ENCODE assay signal across 8 cellular contexts in the genomic region with DNA sequence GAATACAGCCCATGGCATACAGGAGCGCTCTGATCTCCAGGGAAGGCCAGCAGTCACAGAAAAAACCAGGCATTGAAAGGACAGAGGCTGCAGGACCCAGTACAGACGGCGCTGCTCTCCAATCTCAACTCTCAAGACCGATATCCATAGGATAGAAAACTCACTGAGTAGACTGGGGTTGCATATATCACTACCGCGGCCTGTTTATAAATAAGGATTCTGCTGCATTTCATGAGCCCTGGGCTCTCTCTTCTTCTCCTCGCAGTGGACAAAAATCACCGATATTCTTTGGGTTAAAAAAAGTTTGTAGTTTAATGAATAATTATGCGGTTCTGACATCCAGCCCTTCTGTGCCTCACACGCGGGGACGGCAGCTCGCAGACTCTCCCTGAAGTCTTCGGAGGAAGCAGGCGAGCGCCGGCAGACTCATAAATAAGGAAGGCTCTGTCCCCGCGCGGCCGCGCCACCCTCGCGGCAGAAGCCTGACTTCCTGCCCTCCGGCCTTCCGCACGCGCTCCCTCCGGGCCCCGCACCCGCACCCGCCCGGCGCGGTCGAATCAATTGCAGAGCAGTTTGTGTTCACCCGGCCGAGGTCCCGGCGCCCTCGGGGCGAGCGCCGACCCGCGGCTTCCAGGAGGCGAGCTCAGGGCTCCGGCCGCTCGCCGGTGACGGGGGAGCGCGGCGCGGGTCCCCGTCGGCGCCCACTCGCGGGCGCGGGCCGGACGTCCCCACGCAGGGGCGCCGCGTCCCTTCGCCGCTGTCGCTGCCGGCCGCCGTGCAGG. TPM values are rescaled to one million over a fixed set of nuclear protein-coding genes. Genes with fewer than 3 reads are reported as not detected.
A peak's percentile ranks its signal among the peaks of the same experiment; 100 is the strongest.
DNase-seq lines count a peak whose midpoint lies in the region; ATAC-seq, FAIRE-seq and TF ChIP-seq lines count a peak whose summit lies in the region.

A gene with protein sequence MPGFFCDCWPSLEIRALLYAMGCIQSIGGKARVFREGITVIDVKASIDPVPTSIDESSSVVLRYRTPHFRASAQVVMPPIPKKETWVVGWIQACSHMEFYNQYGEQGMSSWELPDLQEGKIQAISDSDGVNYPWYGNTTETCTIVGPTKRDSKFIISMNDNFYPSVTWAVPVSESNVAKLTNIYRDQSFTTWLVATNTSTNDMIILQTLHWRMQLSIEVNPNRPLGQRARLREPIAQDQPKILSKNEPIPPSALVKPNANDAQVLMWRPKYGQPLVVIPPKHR (minus strand): TSS at position 404 of the 782 bp plus-strand sequence. CDS start 331 bp downstream, at position 73.

- no peak within 1 kb of the TSS for H4K5ac ChIP-seq in H9 (ENCODE audit: insufficient read length, low read depth, low read length)

- no peaks in the 10 kb centered on the region for H3K9me3 ChIP-seq in H9 (ENCODE audit: control insufficient read depth, low read depth, low read length)
- no peaks in the 10 kb centered on the region for H3K9me3 ChIP-seq in RWPE2 (ENCODE audit: severe bottlenecking)
- H3K9me3 ChIP-seq in HepG2 (ENCODE audit: low read length): no peaks in the 10 kb centered on the region

- TF ChIP-seq POLR2A in HepG2 (IDR thresholded peaks at IDR 0.05; ENCODE audit: insufficient read depth in 1 of 2, low read depth in 2 of 2, low read length in 2 of 2): no peak

- H4K8ac ChIP-seq in H9 (replicated peaks; ENCODE audit: insufficient read length, low read depth, low read length): no peak within 1 kb of the TSS

- H3K56ac ChIP-seq in H9 (ENCODE audit: insufficient read length, low read depth, low read length): no peak within 1 kb of the TSS

- H3K4me3 ChIP-seq in RWPE2 (ENCODE audit: severe bottlenecking): peak within 1 kb of the TSS; percentile 61
- peak within 1 kb of the TSS; percentile 33 for H3K4me3 ChIP-seq in bronchial epithelial cell (ENCODE audit: low read depth, low read length)
- H3K4me3 ChIP-seq in HepG2 (replicated peaks in 1 of 3; ENCODE audit: insufficient read depth in 1 of 3, low read depth in 2 of 3, low read length in 3 of 3): peak within 1 kb of the TSS; percentile 52 to 68 (median 57)

- CTCF ChIA-PET in HepG2 (lab: Yijun Ruan, JAX; ENCODE audit: low intra/inter-chr PET ratio, low total read pairs): no interaction called here

- H3K4me1 ChIP-seq in H9 (ENCODE audit: insufficient read depth, low read length) (0 out of 2 replicates have a peak, but pooled peaks cover 3% of the 10 kb centered on the region), RWPE2 (ENCODE audit: insufficient read depth, poor library complexity, severe bottlenecking) (no peaks in the 10 kb centered on the region), HepG2 (ENCODE audit: insufficient read depth, low read length) (peaks cover 45% of the 10 kb centered on the region)

- peaks cover 39% of the 10 kb centered on the region for H3K27me3 Mint-ChIP-seq in H9 (ENCODE audit: low read depth)

- TF ChIP-seq CTCF in H9 (conservative IDR thresholded peaks at IDR 0.05): no peak; the same call in 2 of the 3 replicates
- TF ChIP-seq CTCF in RWPE2 (IDR thresholded peaks at IDR 0.05; ENCODE audit: poor library complexity, severe bottlenecking): no peak
- no peak for TF ChIP-seq CTCF in bronchial epithelial cell (IDR thresholded peaks at IDR 0.05; ENCODE audit: insufficient read depth, low read length, severe bottlenecking)
- TF ChIP-seq CTCF in HepG2 (CRISPR knock-in tag; IDR thresholded peaks at IDR 0.05): peak; percentile 23; the same call in 1 of the 2 replicates

- POLR2A ChIA-PET in HepG2 (lab: Yijun Ruan, JAX): no interaction called here

- peaks cover 20 to 38% of the 10 kb centered on the region in 2 experiments for H3K4me1 Mint-ChIP-seq in H9

- H3K27ac ChIP-seq in H9 (ENCODE audit: insufficient read length, low read depth, low read length): no peak within 1 kb of the TSS
- H3K27ac ChIP-seq in RWPE2 (ENCODE audit: poor library complexity, severe bottlenecking): no peak within 1 kb of the TSS
- H3K27ac ChIP-seq in HepG2 (ENCODE audit: extremely low read length, insufficient read depth, low read length): no peak within 1 kb of the TSS
- H3K27ac ChIP-seq in substantia nigra (ENCODE audit: low read depth, low read length, poor library complexity, severe bottlenecking): peak within 1 kb of the TSS; percentile 69

- no peak within 1 kb of the TSS for H3K18ac ChIP-seq in H9 (ENCODE audit: insufficient read length, low read depth, low read length)

- H2BK120ac ChIP-seq in H9 (ENCODE audit: low read depth, low read length, poor library complexity, severe bottlenecking): no peak within 1 kb of the TSS

- no peak within 1 kb of the TSS for H2BK20ac ChIP-seq in H9 (ENCODE audit: low read depth, low read length, poor library complexity, severe bottlenecking)

- TF ChIP-seq EP300 in HepG2 (IDR thresholded peaks at IDR 0.05; ENCODE audit: low read depth in 2 of 2, low read length in 2 of 2) (no peak), HepG2 (CRISPR knock-in tag; IDR thresholded peaks at IDR 0.05; ENCODE audit: borderline replicate concordance) (no peak)

- intact Hi-C loops in HepG2 (cut with micrococcal nuclease; ENCODE audit: unreplicated experiment): loop anchor here (5.0 to 10.0 kb wide), 2 partner anchors 49 to 99 kb away; no protein-coding TSS in a partner anchor

- ATAC-seq in RWPE2 (ENCODE audit: low read depth) (no peak), HepG2 (no peak), GM18520 (IDR thresholded peaks at IDR 0.05; ENCODE audit: unreplicated experiment) (no peak)

- no peak within 1 kb of the TSS for H4K91ac ChIP-seq in H9 (ENCODE audit: insufficient read length, low read depth, low read length)

- no peak for TF ChIP-seq RAD21 in HepG2 (CRISPR knock-in tag; IDR thresholded peaks at IDR 0.05)

- H3K9ac ChIP-seq in H9 (ENCODE audit: extremely low read depth, insufficient read length, low read length): no peak within 1 kb of the TSS
- no peak within 1 kb of the TSS for H3K9ac ChIP-seq in HepG2 (ENCODE audit: insufficient read depth, low read depth, low read length)

- H3K36me3 Mint-ChIP-seq in H9 (ENCODE audit: insufficient read depth in 1 of 3, low read depth in 3 of 3): no peaks in the 10 kb centered on the region

- H3K4me2 ChIP-seq in H9 (ENCODE audit: insufficient read depth, insufficient read length, low read length) (peak within 1 kb of the TSS; percentile 3), HepG2 (ENCODE audit: low read depth, low read length) (peak within 1 kb of the TSS; percentile 86)

- H3K36me3 ChIP-seq in RWPE2 (ENCODE audit: low read depth): no peaks in the 10 kb centered on the region
- H3K36me3 ChIP-seq in bronchial epithelial cell (ENCODE audit: control insufficient read depth, insufficient read depth, low read length): no peaks in the 10 kb centered on the region
- no peaks in the 10 kb centered on the region for H3K36me3 ChIP-seq in HepG2 (replicated peaks in 1 of 2; ENCODE audit: control insufficient read depth in 1 of 2, insufficient read depth in 2 of 2, low read length in 2 of 2)

- no peak within 1 kb of the TSS; a peak in 2 of 7 replicates for H3K27ac Mint-ChIP-seq in H9

- H3K23me2 ChIP-seq in H9 (ENCODE audit: insufficient read length, low read depth, low read length, poor library complexity, severe bottlenecking): peaks cover 6% of the 10 kb centered on the region

- no peak for FAIRE-seq in bronchial epithelial cell (lab: Jason Lieb, UNC)
- FAIRE-seq in HepG2 (lab: Jason Lieb, UNC): no peak
- no peak for FAIRE-seq in GM19239 (lab: Jason Lieb, UNC)

- H2BK15ac ChIP-seq in H9 (ENCODE audit: low read depth, low read length): no peak within 1 kb of the TSS

- H3K4me3 Mint-ChIP-seq in H9: peak within 1 kb of the TSS; percentile 46 to 79

- no peak within 1 kb of the TSS for H2AFZ ChIP-seq in H9 (ENCODE audit: low read length)
- H2AFZ ChIP-seq in HepG2 (ENCODE audit: low read length): no peak within 1 kb of the TSS

- no peaks in the 10 kb centered on the region for H3K79me2 ChIP-seq in H9 (ENCODE audit: insufficient read depth, low read length)
- no peaks in the 10 kb centered on the region for H3K79me2 ChIP-seq in HepG2 (ENCODE audit: insufficient read depth, low read length)

- WGBS in H9 (ENCODE audit: extremely low coverage, insufficient read length, low lambda C conversion rate): no CpG with 5 or more reads among the region's 75 CpGs
- WGBS in HepG2 (ENCODE audit: low lambda C conversion rate): 44% methylated on average over 17 of the region's 75 CpGs

- H3K27me3 ChIP-seq in H9 (ENCODE audit: insufficient read depth, low read length): peaks cover 6% of the 10 kb centered on the region; the same call in 1 of the 2 replicates
- H3K27me3 ChIP-seq in RWPE2 (ENCODE audit: insufficient read depth, poor library complexity, severe bottlenecking): peaks cover 20% of the 10 kb centered on the region
- H3K27me3 ChIP-seq in bronchial epithelial cell (ENCODE audit: control insufficient read depth, insufficient read depth, low read length): peaks cover 8% of the 10 kb centered on the region
- peaks cover 21 to 72% of the 10 kb centered on the region in 2 experiments for H3K27me3 ChIP-seq in HepG2 (ENCODE audit: control insufficient read depth in 1 of 2, insufficient read depth in 2 of 2, low read length in 2 of 2)

- BruUV-seq in HepG2 (replicated peaks; lab: Mats Ljungman, UMichigan): no TSS peak

- no peak within 1 kb of the TSS for H2BK5ac ChIP-seq in H9 (ENCODE audit: insufficient read length, low read length)

- H3K79me1 ChIP-seq in H9 (ENCODE audit: insufficient read depth, low read depth, low read length, poor library complexity, severe bottlenecking): no peaks in the 10 kb centered on the region

- no peak within 1 kb of the TSS for H2BK12ac ChIP-seq in H9 (ENCODE audit: insufficient read length, low read depth, low read length)

- DNase-seq in H9 (no peak), RWPE2 (ENCODE audit: low spot score) (no peak), bronchial epithelial cell (ENCODE audit: low read depth) (no peak), HepG2 (ENCODE audit: low spot score) (no peak), substantia nigra (lab: John Stamatoyannopoulos, UW) (peak in 7 of 49 donors; percentile 21 to 34 (median 27)), GM19239 (ENCODE audit: insufficient read length, low spot score) (no peak), DMS79 (lab: John Stamatoyannopoulos, UW) (no peak)

- H3K23ac ChIP-seq in H9 (ENCODE audit: insufficient read length, low read depth, low read length): no peak within 1 kb of the TSS

- H3K4ac ChIP-seq in H9 (ENCODE audit: low read depth, low read length): no peak within 1 kb of the TSS

- H3T11ph ChIP-seq in H9 (ENCODE audit: low read length): no peak within 1 kb of the TSS

- H3K9me3 Mint-ChIP-seq in H9: no peaks in the 10 kb centered on the region

- in situ Hi-C loops in HepG2 (cut with HindIII; ENCODE audit: extremely low pct_ligation_motif_present, low pct_unique_long_range_greater_than_20kb): no loop called here

- H3K14ac ChIP-seq in H9 (ENCODE audit: insufficient read depth, low read length): no peak within 1 kb of the TSS

- H4K20me1 ChIP-seq in H9 (ENCODE audit: control insufficient read depth, insufficient read depth, insufficient read length) (peaks cover 2% of the 10 kb centered on the region), HepG2 (ENCODE audit: insufficient read depth, low read length) (peaks cover 3% of the 10 kb centered on the region; the same call in 1 of the 2 replicates)

- no peak within 1 kb of the TSS for H2AK5ac ChIP-seq in H9 (ENCODE audit: insufficient read length, low read length)

RNA-seq across cellular contexts. Expression of the gene that starts here (rescaled TPM):
- 1.9 and 2.1 TPM in 2 replicates for total RNA-seq in H9 (2021)
- under 0.01 and 0.26 TPM in 2 replicates for total RNA-seq in bronchial epithelial cell
- total RNA-seq in HepG2 (2016; rRNA removed; fragmentation: Illumina TruSeq; extraction: Trizol): 0.14 and 0.18 TPM in 2 replicates
- not detected in 2 replicates for total RNA-seq in HepG2 (2016; cell fraction: cytosol; rRNA removed; fragmentation: Illumina TruSeq; extraction: Trizol; ENCODE audit: low read depth)
- 0.15 and 0.26 TPM in 2 replicates for total RNA-seq in HepG2 (2016; cell fraction: insoluble cytoplasmic fraction; rRNA removed; fragmentation: Illumina TruSeq; extraction: Trizol)
- total RNA-seq in HepG2 (2016; cell fraction: membrane; rRNA removed; fragmentation: Illumina TruSeq; extraction: Trizol): 0.15 TPM in 1 of 2 replicates, not detected in the other
- 0.50 and 0.68 TPM in 2 replicates for total RNA-seq in HepG2 (2016; cell fraction: nucleus; rRNA removed; fragmentation: Illumina TruSeq; extraction: Trizol)
- polyA plus RNA-seq in HepG2 (2011; rRNA removed): 0.51 and 0.62 TPM in 2 replicates
- 0.37 and 0.43 TPM in 2 replicates for polyA plus RNA-seq in HepG2 (2011; cell fraction: cytosol; rRNA removed)
- 0.63 and 0.69 TPM in 2 replicates for polyA plus RNA-seq in HepG2 (2011; cell fraction: nucleus; rRNA removed)
- 0.25 and 0.30 TPM in 2 replicates for polyA plus RNA-seq in HepG2 (2012)
- polyA plus RNA-seq in HepG2 (2016; cell fraction: cytosol; fragmentation: Illumina TruSeq; extraction: Trizol; ENCODE audit: low read depth): 0.03 and 0.11 TPM in 2 replicates
- 0.12 and 0.21 TPM in 2 replicates for polyA plus RNA-seq in HepG2 (2016; cell fraction: insoluble cytoplasmic fraction; fragmentation: Illumina TruSeq; extraction: Trizol; ENCODE audit: low read depth)
- polyA plus RNA-seq in HepG2 (2016; cell fraction: membrane; fragmentation: Illumina TruSeq; extraction: Trizol; ENCODE audit: low read depth): 0.07 and 0.10 TPM in 2 replicates
- 0.11 and 0.22 TPM in 2 replicates for polyA plus RNA-seq in HepG2 (2016; cell fraction: nucleus; fragmentation: Illumina TruSeq; extraction: Trizol; ENCODE audit: insufficient read depth, low read depth)
- polyA minus RNA-seq in HepG2 (2011; rRNA and poly(A)+ RNA removed; ENCODE audit: low replicate concordance): 0.62 and 23.9 TPM in 2 replicates
- polyA minus RNA-seq in HepG2 (2011; cell fraction: cytosol; rRNA and poly(A)+ RNA removed): 0.26 and 0.49 TPM in 2 replicates
- 0.12 and 0.13 TPM in 2 replicates for polyA minus RNA-seq in HepG2 (2011; cell fraction: nucleus; rRNA and poly(A)+ RNA removed)
